ENCODE assay signal across 30 cellular contexts in the genomic region with DNA sequence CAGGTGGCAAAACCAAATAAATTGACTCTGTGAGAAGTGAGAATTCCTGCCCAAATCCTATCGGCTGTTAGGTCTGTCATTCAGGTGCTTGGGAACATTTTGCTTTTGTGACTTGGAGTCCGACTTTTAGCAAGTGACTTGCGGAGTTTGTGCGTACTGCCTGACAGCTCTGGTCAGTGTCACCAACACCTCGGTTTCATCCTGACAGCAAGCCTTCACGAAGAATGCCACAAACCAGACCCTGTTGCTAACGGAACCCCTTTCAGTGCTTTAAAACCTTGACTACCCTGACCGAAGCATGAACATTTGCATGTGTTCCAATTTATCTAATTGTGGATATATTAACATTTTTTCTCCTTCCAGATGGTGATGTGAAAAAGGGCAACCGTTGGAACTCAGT. TPM values are rescaled to one million over a fixed set of nuclear protein-coding genes. Genes with fewer than 3 reads are reported as not detected.
"Had no signal": no experiment of that assay in that cellular context is flagged by ENCODE, and none has a peak within 500 bp of the region (broad histone marks: within the 10 kb centered on the region; RNA-seq: fewer than 3 reads in every experiment).

No MANE protein-coding gene starts in this region.

- H3K4me1 Mint-ChIP-seq: activated T-helper 17 cell treated with anti-CD3 and anti-CD28 coated beads, Interleukin-2, amount 50 U/mL, for 72 hours; natural killer cell had no signal

- H3K4me3 ChIP-seq: breast epithelium, coronary artery, dorsolateral prefrontal cortex, gastrocnemius medialis, lung, neural progenitor cell, psoas muscle, testis, transverse colon had no signal

- H3K9me3 Mint-ChIP-seq: activated B cell treated with CpG ODN at 0.5 μM for 24 hours; activated CD8-positive, alpha-beta T cell treated with anti-CD3 and anti-CD28 coated beads for 36 hours; activated naive CD4-positive, alpha-beta T cell treated with anti-CD3 and anti-CD28 coated beads, Interleukin-2, amount 50 U/mL, for 24 hours; activated T-cell treated with anti-CD3 and anti-CD28 coated beads, Interleukin-2, amount 50 U/mL, for 4 hours; activated T-helper 17 cell treated with anti-CD3 and anti-CD28 coated beads, Interleukin-2, amount 50 U/mL, for 72 hours; natural killer cell; neural progenitor cell; T-helper 2 cell treated with Interferon-gamma antibody and Interleukin-4, amounts not matched to agents 5 μg/mL and 100 μg/mL, for 36 hours had no signal

- H3K36me3 ChIP-seq: breast epithelium, gastrocnemius medialis, transverse colon had no signal

- H3K9me3 ChIP-seq: breast epithelium, gastrocnemius medialis, psoas muscle, testis, transverse colon had no signal

- ATAC-seq: activated CD8-positive, alpha-beta T cell treated with anti-CD3 and anti-CD28 coated beads for 36 hours; activated T-cell treated with anti-CD3 and anti-CD28 coated beads, Interleukin-2, amount 50 U/mL, for 4 hours; activated T-helper 17 cell treated with anti-CD3 and anti-CD28 coated beads, Interleukin-2, amount 50 U/mL, for 72 hours; gastrocnemius medialis; left lobe of liver; natural killer cell; psoas muscle; stimulated activated naive CD8-positive, alpha-beta T cell treated with anti-CD3 and anti-CD28 coated beads, Interleukin-15, Interleukin-2, amounts not matched to agents 100 U/mL and 50 U/mL, for 24 hours had no signal

- H3K27me3 Mint-ChIP-seq: activated B cell treated with CpG ODN at 0.5 μM for 24 hours; activated CD8-positive, alpha-beta T cell treated with anti-CD3 and anti-CD28 coated beads for 36 hours; activated naive CD4-positive, alpha-beta T cell treated with anti-CD3 and anti-CD28 coated beads, Interleukin-2, amount 50 U/mL, for 24 hours; activated T-helper 17 cell treated with anti-CD3 and anti-CD28 coated beads, Interleukin-2, amount 50 U/mL, for 72 hours had no signal

- H3K79me2 ChIP-seq: parathyroid adenoma had no signal

- H3K27ac ChIP-seq: breast epithelium, coronary artery, dorsolateral prefrontal cortex, gastrocnemius medialis, neural progenitor cell, parathyroid adenoma, psoas muscle, testis, transverse colon had no signal

- H3K4me1 ChIP-seq: breast epithelium, gastrocnemius medialis, parathyroid adenoma, psoas muscle, testis had no signal

- H3K4me3 Mint-ChIP-seq: activated B cell treated with CpG ODN at 0.5 μM for 24 hours; activated CD8-positive, alpha-beta T cell treated with anti-CD3 and anti-CD28 coated beads for 36 hours; activated naive CD4-positive, alpha-beta T cell treated with anti-CD3 and anti-CD28 coated beads, Interleukin-2, amount 50 U/mL, for 24 hours; activated T-cell treated with anti-CD3 and anti-CD28 coated beads, Interleukin-2, amount 50 U/mL, for 4 hours; activated T-helper 17 cell treated with anti-CD3 and anti-CD28 coated beads, Interleukin-2, amount 50 U/mL, for 72 hours; natural killer cell; neural progenitor cell; T-helper 2 cell treated with Interferon-gamma antibody and Interleukin-4, amounts not matched to agents 5 μg/mL and 100 μg/mL, for 36 hours had no signal

- DNase-seq: activated B cell treated with CpG ODN at 0.5 μM for 24 hours; activated CD4-positive, alpha-beta T cell treated with anti-CD3 and anti-CD28 coated beads, Interleukin-2, amount 50 U/mL, for 1 hour; activated CD8-positive, alpha-beta T cell treated with anti-CD3 and anti-CD28 coated beads for 36 hours; activated T-cell treated with anti-CD3 and anti-CD28 coated beads, Interleukin-2, amount 50 U/mL, for 4 hours; cerebellar nuclear complex; dorsolateral prefrontal cortex; effector memory CD4-positive, alpha-beta T cell; gastrocnemius medialis; glutamatergic neuron; hippocampal formation; kidney; natural killer cell; occipital lobe; psoas muscle; stimulated activated CD4-positive, alpha-beta T cell treated with anti-CD3 and anti-CD28 coated beads, Interleukin-4, amount 100 ng/mL, for 1 hour; stimulated activated naive CD8-positive, alpha-beta T cell treated with anti-CD3 and anti-CD28 coated beads, Interleukin-15, Interleukin-2, amounts not matched to agents 100 U/mL and 50 U/mL, for 24 hours; T-helper 1 cell; testis; transverse colon had no signal

- H3K36me3 Mint-ChIP-seq: activated naive CD4-positive, alpha-beta T cell treated with anti-CD3 and anti-CD28 coated beads, Interleukin-2, amount 50 U/mL, for 24 hours; natural killer cell had no signal

- FAIRE-seq: kidney, urothelium cell line had no signal

- H3K4me2 ChIP-seq: neural progenitor cell had no signal

- H3K9ac ChIP-seq: neural progenitor cell, parathyroid adenoma had no signal

- H3K27ac Mint-ChIP-seq: activated B cell treated with CpG ODN at 0.5 μM for 24 hours; activated CD8-positive, alpha-beta T cell treated with anti-CD3 and anti-CD28 coated beads for 36 hours; activated naive CD4-positive, alpha-beta T cell treated with anti-CD3 and anti-CD28 coated beads, Interleukin-2, amount 50 U/mL, for 24 hours; activated T-helper 17 cell treated with anti-CD3 and anti-CD28 coated beads, Interleukin-2, amount 50 U/mL, for 72 hours; natural killer cell; neural progenitor cell; T-helper 2 cell treated with Interferon-gamma antibody and Interleukin-4, amounts not matched to agents 5 μg/mL and 100 μg/mL, for 36 hours had no signal

- H3K27me3 ChIP-seq: breast epithelium, dorsolateral prefrontal cortex, gastrocnemius medialis, neural progenitor cell, testis, transverse colon had no signal

- H2AFZ ChIP-seq: neural progenitor cell, parathyroid adenoma had no signal

RNA-seq across cellular contexts. Expression of gene LIX1, which starts 26.5 kb away (rescaled TPM):
- total RNA-seq: activated B cell treated with CpG ODN at 0.5 μM for 24 hours; activated CD8-positive, alpha-beta T cell treated with anti-CD3 and anti-CD28 coated beads for 36 hours; activated T-cell treated with anti-CD3 and anti-CD28 coated beads, Interleukin-2, amount 50 U/mL, for 4 hours; activated T-helper 17 cell treated with anti-CD3 and anti-CD28 coated beads, Interleukin-2, amount 50 U/mL, for 72 hours; gastrocnemius medialis; left lobe of liver; mesenteric fat pad; natural killer cell; psoas muscle; testis had no signal
- polyA plus RNA-seq: lung had no signal
